Comparison of ENCODE assay signal across 1 cellular context in genomic region chr2:64653174-64654062, GRCh38.
TF ChIP-seq lines count a peak whose summit lies in the region.

Gene SERTAD2 (minus strand): TSS chr2:64653913. CDS start chr2:64636871, 17,042 bp downstream.

TF ChIP-seq in GM12878, 131 proteins besides CTCF, POLR2A, EP300 and RAD21 (continued from another document and continues in another):
- TF ChIP-seq TCF12 (IDR thresholded peaks at IDR 0.05; ENCODE audit: low read depth, low read length): 0 out of 2 replicates have a peak, but pooled peaks have one; percentile 35
- no peak for TF ChIP-seq CBX3 (IDR thresholded peaks at IDR 0.05; ENCODE audit: borderline replicate concordance, low read depth)
- TF ChIP-seq SP1 (IDR thresholded peaks at IDR 0.05; ENCODE audit: low read depth, low read length): peak; percentile 15
- TF ChIP-seq USF2 (IDR thresholded peaks at IDR 0.05; ENCODE audit: borderline replicate concordance, low read depth, low read length): no peak
- no peak for TF ChIP-seq FOXM1 (IDR thresholded peaks at IDR 0.05; ENCODE audit: low read depth, low read length)
- TF ChIP-seq RBBP5 (conservative IDR thresholded peaks at IDR 0.05): no peak
- no peak for TF ChIP-seq ATF3 (IDR thresholded peaks at IDR 0.05; ENCODE audit: borderline replicate concordance, extremely low read depth, low read depth, low read length)
- TF ChIP-seq POLR2AphosphoS5 (IDR thresholded peaks at IDR 0.05; ENCODE audit: low read length): peak; percentile 75
- TF ChIP-seq NR2F1 (conservative IDR thresholded peaks at IDR 0.05): peak; percentile 72
- no peak for TF ChIP-seq KDM1A (IDR thresholded peaks at IDR 0.05; ENCODE audit: borderline replicate concordance)
- TF ChIP-seq MTA2 (IDR thresholded peaks at IDR 0.05; ENCODE audit: low read depth): no peak
- no peak for TF ChIP-seq CBFB (IDR thresholded peaks at IDR 0.05; ENCODE audit: low read depth)
- no peak for TF ChIP-seq SUZ12 (IDR thresholded peaks at IDR 0.05; ENCODE audit: unreplicated experiment)
- TF ChIP-seq NRF1 (conservative IDR thresholded peaks at IDR 0.05; ENCODE audit: low read depth, low read length): no peak
- no peak for TF ChIP-seq TCF7 (IDR thresholded peaks at IDR 0.05; ENCODE audit: borderline replicate concordance)
- TF ChIP-seq NFYA (IDR thresholded peaks at IDR 0.05; ENCODE audit: borderline replicate concordance, low read depth, low read length): no peak
- no peak for TF ChIP-seq BCL11A (IDR thresholded peaks at IDR 0.05; ENCODE audit: low read depth, low read length)
- no peak for TF ChIP-seq TARDBP (IDR thresholded peaks at IDR 0.05; ENCODE audit: borderline replicate concordance)
- TF ChIP-seq LARP7 (IDR thresholded peaks at IDR 0.05): 0 out of 2 replicates have a peak, but pooled peaks have one; percentile 21
- TF ChIP-seq ZNF207 (IDR thresholded peaks at IDR 0.05; ENCODE audit: borderline replicate concordance): no peak
- peak; percentile 70; the same call in 1 of the 2 replicates for TF ChIP-seq CHD2 (IDR thresholded peaks at IDR 0.05; ENCODE audit: borderline replicate concordance, low read depth, low read length)
- TF ChIP-seq MYB (IDR thresholded peaks at IDR 0.05; ENCODE audit: borderline replicate concordance, low read depth, low read length): no peak
- TF ChIP-seq SRF (IDR thresholded peaks at IDR 0.05; ENCODE audit: low read depth in 2 of 2, low read length in 2 of 2): no peak
- no peak for TF ChIP-seq ATF7 (IDR thresholded peaks at IDR 0.05; ENCODE audit: low read depth)
- TF ChIP-seq IRF4 (IDR thresholded peaks at IDR 0.05; ENCODE audit: low read depth, low read length): no peak
- TF ChIP-seq DPF2 (IDR thresholded peaks at IDR 0.05): peak; percentile 9; the same call in 1 of the 2 replicates
- TF ChIP-seq ETV6 (conservative IDR thresholded peaks at IDR 0.05 in 1 of 2, IDR thresholded peaks at IDR 0.05 in 1 of 2; ENCODE audit: borderline replicate concordance in 1 of 2, low read depth in 1 of 2): no peak
- TF ChIP-seq SMC3 (IDR thresholded peaks at IDR 0.05; ENCODE audit: borderline replicate concordance, low read length): no peak
- peak; percentile 79; the same call in 1 of the 2 replicates for TF ChIP-seq YY1 (IDR thresholded peaks at IDR 0.05; ENCODE audit: low read depth, low read length)
- peak; percentile 73 to 95; a peak in 3 of 4 replicates for TF ChIP-seq BHLHE40 (IDR thresholded peaks at IDR 0.05; ENCODE audit: borderline replicate concordance in 1 of 2, low read depth in 2 of 2, low read length in 1 of 2)
- 0 out of 2 replicates have a peak, but pooled peaks have one; percentile 18 for TF ChIP-seq REST (IDR thresholded peaks at IDR 0.05; ENCODE audit: low read depth, low read length)
- no peak for TF ChIP-seq SPI1 (IDR thresholded peaks at IDR 0.05; ENCODE audit: borderline replicate concordance, insufficient read depth, low read depth, low read length)
- no peak for TF ChIP-seq KAT2A (conservative IDR thresholded peaks at IDR 0.05; ENCODE audit: control insufficient read depth, low read depth, low read length)
- TF ChIP-seq IKZF1 (conservative IDR thresholded peaks at IDR 0.05): peak; percentile 84
- TF ChIP-seq ASH2L (IDR thresholded peaks at IDR 0.05; ENCODE audit: borderline replicate concordance, low read depth): no peak
- TF ChIP-seq ZBTB40 (IDR thresholded peaks at IDR 0.05; ENCODE audit: borderline replicate concordance): no peak
- peak; percentile 89 for TF ChIP-seq TAF1 (IDR thresholded peaks at IDR 0.05; ENCODE audit: borderline replicate concordance, low read depth, low read length)
- TF ChIP-seq CBX5 (IDR thresholded peaks at IDR 0.05; ENCODE audit: low read depth): no peak
- TF ChIP-seq CEBPB (IDR thresholded peaks at IDR 0.05; ENCODE audit: borderline replicate concordance in 1 of 2, low read depth in 2 of 2, low read length in 2 of 2): no peak
- TF ChIP-seq ZNF622 (IDR thresholded peaks at IDR 0.05): no peak
- no peak for TF ChIP-seq PML (IDR thresholded peaks at IDR 0.05; ENCODE audit: low read length)
- TF ChIP-seq PAX8 (IDR thresholded peaks at IDR 0.05): no peak
- TF ChIP-seq NFXL1 (IDR thresholded peaks at IDR 0.05; ENCODE audit: borderline replicate concordance): no peak
- TF ChIP-seq PBX3 (IDR thresholded peaks at IDR 0.05; ENCODE audit: insufficient replicate concordance, low read depth, low read length): peak; percentile 46
- TF ChIP-seq MTA3 (IDR thresholded peaks at IDR 0.05; ENCODE audit: borderline replicate concordance, low read length): no peak
- no peak for TF ChIP-seq USF1 (IDR thresholded peaks at IDR 0.05; ENCODE audit: borderline replicate concordance, extremely low read length, insufficient read depth, low read depth, low read length)
- no peak for TF ChIP-seq MYC (IDR thresholded peaks at IDR 0.05; ENCODE audit: insufficient read depth, insufficient read length, insufficient replicate concordance, low read length, severe bottlenecking)
- no peak for TF ChIP-seq HSF1 (IDR thresholded peaks at IDR 0.05; ENCODE audit: low read depth, low read length)
- TF ChIP-seq IRF3 (IDR thresholded peaks at IDR 0.05): no peak
